8 cellular contexts compared by ENCODE assay signal in genomic region chr18:76374330-76375281, GRCh38.
DNase-seq lines count a peak whose midpoint lies in the region; ATAC-seq, FAIRE-seq and TF ChIP-seq lines count a peak whose summit lies in the region.

No MANE protein-coding gene starts in this region.

- H3K36me3 Mint-ChIP-seq in T-helper 17 cell (ENCODE audit: low read depth), result no peaks in the 10 kb centered on the region

- POLR2A ChIA-PET in HEK293T (lab: Yijun Ruan, JAX), result no interaction called here

- H3K4me1 Mint-ChIP-seq in T-helper 17 cell, result peaks cover 44% of the 10 kb centered on the region

- peak overlapping the region; percentile 88 for H3K4me3 Mint-ChIP-seq in T-helper 17 cell

- no peaks in the 10 kb centered on the region for H3K9me3 ChIP-seq in T-helper 17 cell (ENCODE audit: control insufficient read depth, low read length, poor library complexity, severe bottlenecking)

- no peak for FAIRE-seq in D721Med (lab: Jason Lieb, UNC)

- peak; percentile 69 for ATAC-seq in GM18873 (IDR thresholded peaks at IDR 0.05; ENCODE audit: low FRiP score, unreplicated experiment)
- ATAC-seq in HG02763 (IDR thresholded peaks at IDR 0.05; ENCODE audit: unreplicated experiment), result peak; percentile 59
- peak; percentile 66 for ATAC-seq in T-helper 17 cell

- CTCF ChIA-PET in HEK293T (lab: Yijun Ruan, JAX), result no interaction called here

- peak overlapping the region; percentile 86 for H3K27ac Mint-ChIP-seq in T-helper 17 cell

- DNase-seq in T-helper 17 cell, result no peak
- DNase-seq in stimulated activated CD4-positive, alpha-beta T cell treated with anti-CD3 and anti-CD28 coated beads, Interleukin-15, amount 100 ng/mL, for 24 hours, result peak; percentile 68
- no peak for DNase-seq in D721Med (ENCODE audit: insufficient read length, low spot score)
- DNase-seq in NCI-H1048 (lab: John Stamatoyannopoulos, UW), result no peak
- no peak for DNase-seq in GOT3 (lab: John Stamatoyannopoulos, UW)
- no peak for DNase-seq in HEK293T (ENCODE audit: extremely low spot score)

- TF ChIP-seq CTCF in D721Med (IDR thresholded peaks at IDR 0.05; ENCODE audit: insufficient read depth, missing control alignments), result no peak

- H3K27me3 Mint-ChIP-seq in T-helper 17 cell, result no peaks in the 10 kb centered on the region

TF ChIP-seq in HEK293T, 16 proteins besides CTCF, POLR2A, EP300 and RAD21:
- TF ChIP-seq NFRKB (IDR thresholded peaks at IDR 0.05) (no peak), L3MBTL2 (conservative IDR thresholded peaks at IDR 0.05) (no peak), ELF4 (IDR thresholded peaks at IDR 0.05) (no peak), LEF1 (IDR thresholded peaks at IDR 0.05; ENCODE audit: borderline replicate concordance) (no peak), CTBP1 (IDR thresholded peaks at IDR 0.05; ENCODE audit: borderline replicate concordance) (no peak), FOXA1 (IDR thresholded peaks at IDR 0.05) (no peak), FOXM1 (IDR thresholded peaks at IDR 0.05; ENCODE audit: borderline replicate concordance) (no peak), TARDBP (IDR thresholded peaks at IDR 0.05) (no peak), ZNF384 (IDR thresholded peaks at IDR 0.05) (no peak), FOXK2 (IDR thresholded peaks at IDR 0.05) (no peak), ARNT (IDR thresholded peaks at IDR 0.05) (no peak), SP1 (IDR thresholded peaks at IDR 0.05) (no peak), SUZ12 (IDR thresholded peaks at IDR 0.05) (no peak), BHLHE40 (IDR thresholded peaks at IDR 0.05; ENCODE audit: borderline replicate concordance) (no peak)
- TF ChIP-seq, protein P1, sequence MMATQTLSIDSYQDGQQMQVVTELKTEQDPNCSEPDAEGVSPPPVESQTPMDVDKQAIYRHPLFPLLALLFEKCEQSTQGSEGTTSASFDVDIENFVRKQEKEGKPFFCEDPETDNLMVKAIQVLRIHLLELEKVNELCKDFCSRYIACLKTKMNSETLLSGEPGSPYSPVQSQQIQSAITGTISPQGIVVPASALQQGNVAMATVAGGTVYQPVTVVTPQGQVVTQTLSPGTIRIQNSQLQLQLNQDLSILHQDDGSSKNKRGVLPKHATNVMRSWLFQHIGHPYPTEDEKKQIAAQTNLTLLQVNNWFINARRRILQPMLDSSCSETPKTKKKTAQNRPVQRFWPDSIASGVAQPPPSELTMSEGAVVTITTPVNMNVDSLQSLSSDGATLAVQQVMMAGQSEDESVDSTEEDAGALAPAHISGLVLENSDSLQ (IDR thresholded peaks at IDR 0.05), result no peak
TF ChIP-seq in HEK293T: peak in this region for 0.
